Comparison of ENCODE assay signal across 8 cellular contexts in the genomic region with DNA sequence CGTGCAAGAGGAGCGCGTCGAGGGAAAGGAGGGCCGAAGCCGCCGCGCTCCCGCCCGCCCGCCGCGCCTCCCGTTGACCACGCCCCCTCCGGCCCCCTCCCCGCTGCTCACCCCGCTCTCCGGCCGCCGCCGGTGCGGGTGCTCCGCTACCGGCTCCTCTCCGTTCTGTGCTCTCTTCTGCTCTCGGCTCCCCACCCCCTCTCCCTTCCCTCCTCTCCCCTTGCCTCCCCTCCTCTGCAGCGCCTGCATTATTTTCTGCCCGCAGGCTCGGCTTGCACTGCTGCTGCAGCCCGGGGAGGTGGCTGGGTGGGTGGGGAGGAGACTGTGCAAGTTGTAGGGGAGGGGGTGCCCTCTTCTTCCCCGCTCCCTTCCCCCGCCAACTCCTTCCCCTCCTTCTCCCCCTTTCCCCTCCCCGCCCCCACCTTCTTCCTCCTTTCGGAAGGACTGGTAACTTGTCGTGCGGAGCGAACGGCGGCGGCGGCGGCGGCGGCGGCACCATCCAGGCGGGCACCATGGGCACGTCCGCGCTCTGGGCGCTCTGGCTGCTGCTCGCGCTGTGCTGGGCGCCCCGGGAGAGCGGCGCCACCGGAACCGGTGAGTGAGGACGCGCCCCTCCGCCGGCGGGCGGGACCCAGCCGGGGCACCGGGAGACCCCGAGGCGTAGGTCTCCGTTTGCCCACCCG. TPM values are rescaled to one million over a fixed set of nuclear protein-coding genes. Genes with fewer than 3 reads are reported as not detected.
DNase-seq lines count a peak whose midpoint lies in the region; ATAC-seq and TF ChIP-seq lines count a peak whose summit lies in the region.

Gene VLDLR (plus strand): TSS at position 110 of the 683 bp plus-strand sequence. CDS start 403 bp downstream, at position 513.

- peaks cover 3% of the 10 kb centered on the region for H3K36me3 Mint-ChIP-seq in effector memory CD8-positive, alpha-beta T cell (ENCODE audit: insufficient read depth)
- H3K36me3 Mint-ChIP-seq in stimulated activated memory B cell treated with anti-CD40 and anti-IgM and Interleukin-4, amounts not matched to agents 10 μg/mL and 1 μg/mL and 100 μg/mL, for 72 hours = no peaks in the 10 kb centered on the region

- peaks cover 56% of the 10 kb centered on the region in 2 donors for H3K27me3 Mint-ChIP-seq in effector memory CD8-positive, alpha-beta T cell
- H3K27me3 Mint-ChIP-seq in stimulated activated memory B cell treated with anti-CD40 and anti-IgM and Interleukin-4, amounts not matched to agents 10 μg/mL and 1 μg/mL and 100 μg/mL, for 72 hours = peaks cover 78% of the 10 kb centered on the region

- H3K4me3 ChIP-seq in WI38 (ENCODE audit: low read depth, low read length) = peak within 1 kb of the TSS; percentile 74

- ATAC-seq in GM21717 (IDR thresholded peaks at IDR 0.05; ENCODE audit: unreplicated experiment) = peak; percentile 41
- peak; percentile 59 for ATAC-seq in effector memory CD8-positive, alpha-beta T cell (replicated peaks)
- peak; percentile 45 for ATAC-seq in stimulated activated memory B cell treated with anti-CD40 and anti-IgM and Interleukin-4, amounts not matched to agents 10 μg/mL and 1 μg/mL and 100 μg/mL, for 72 hours

- peak within 1 kb of the TSS; percentile 82 to 95 for H3K4me3 Mint-ChIP-seq in effector memory CD8-positive, alpha-beta T cell
- H3K4me3 Mint-ChIP-seq in stimulated activated memory B cell treated with anti-CD40 and anti-IgM and Interleukin-4, amounts not matched to agents 10 μg/mL and 1 μg/mL and 100 μg/mL, for 72 hours = peak within 1 kb of the TSS; percentile 75

- no peak for TF ChIP-seq CTCF in WI38 (IDR thresholded peaks at IDR 0.05; ENCODE audit: low read depth, low read length)

- H3K9me3 Mint-ChIP-seq in effector memory CD8-positive, alpha-beta T cell = no peaks in the 10 kb centered on the region
- peaks cover 4% of the 10 kb centered on the region for H3K9me3 Mint-ChIP-seq in stimulated activated memory B cell treated with anti-CD40 and anti-IgM and Interleukin-4, amounts not matched to agents 10 μg/mL and 1 μg/mL and 100 μg/mL, for 72 hours

- no peak within 1 kb of the TSS for H3K27ac Mint-ChIP-seq in effector memory CD8-positive, alpha-beta T cell
- H3K27ac Mint-ChIP-seq in stimulated activated memory B cell treated with anti-CD40 and anti-IgM and Interleukin-4, amounts not matched to agents 10 μg/mL and 1 μg/mL and 100 μg/mL, for 72 hours = no peak within 1 kb of the TSS

- DNase-seq in ELR (ENCODE audit: low read depth) (peak; percentile 38), LHCN-M2 (ENCODE audit: low read depth) (peak; percentile 24), medulla oblongata (ENCODE audit: extremely low spot score) (peak; percentile 67), DMS153 (lab: John Stamatoyannopoulos, UW) (no peak)
- DNase-seq in effector memory CD8-positive, alpha-beta T cell = peak in 1 of 3 experiments; percentile 5

- peaks cover 14 to 19% of the 10 kb centered on the region in 2 donors for H3K4me1 Mint-ChIP-seq in effector memory CD8-positive, alpha-beta T cell (ENCODE audit: low read depth in 2 of 2)
- H3K4me1 Mint-ChIP-seq in stimulated activated memory B cell treated with anti-CD40 and anti-IgM and Interleukin-4, amounts not matched to agents 10 μg/mL and 1 μg/mL and 100 μg/mL, for 72 hours = peaks cover 25% of the 10 kb centered on the region

RNA-seq across cellular contexts. Expression of gene VLDLR, which starts in this region (rescaled TPM):
- total RNA-seq in LHCN-M2 (2014; rRNA removed) = 1.1 and 2.1 TPM in 2 replicates
- polyA plus RNA-seq in LHCN-M2 (2012) = 2.8 TPM
